Comparison of ENCODE assay signal across 27 cellular contexts in the genomic region with DNA sequence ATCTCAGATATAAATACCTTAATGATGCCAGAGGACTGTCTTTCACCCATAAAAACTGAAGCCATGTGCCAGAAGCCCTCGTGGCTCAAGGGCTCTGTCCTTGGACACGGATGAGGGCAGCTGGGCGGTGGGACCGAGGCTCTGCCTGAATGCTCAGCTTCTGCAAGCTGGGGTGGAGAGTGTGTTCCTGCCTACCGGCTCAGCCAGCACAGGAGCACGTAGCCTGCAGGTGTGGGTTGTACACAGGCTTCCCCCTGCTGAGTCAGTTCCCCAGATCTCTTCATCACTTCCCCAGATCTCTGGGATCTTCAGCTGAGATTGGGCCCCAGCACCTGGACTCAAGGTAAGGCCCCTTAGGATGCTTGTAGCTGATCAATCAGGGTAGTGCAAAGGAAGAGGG. TPM values are rescaled to one million over a fixed set of nuclear protein-coding genes. Genes with fewer than 3 reads are reported as not detected.
A peak's percentile ranks its signal among the peaks of the same experiment; 100 is the strongest.
DNase-seq lines count a peak whose midpoint lies in the region; ATAC-seq, FAIRE-seq and TF ChIP-seq lines count a peak whose summit lies in the region.
"Had no signal": no experiment of that assay in that cellular context is flagged by ENCODE, and none has a peak within 500 bp of the region (broad histone marks: within the 10 kb centered on the region; RNA-seq: fewer than 3 reads in every experiment).

No MANE protein-coding gene starts in this region.

- H3K4me3 Mint-ChIP-seq in activated CD4-positive, alpha-beta T cell treated with anti-CD3 and anti-CD28 coated beads for 36 hours, result no peak overlapping the region
- no peak overlapping the region for H3K4me3 Mint-ChIP-seq in activated T-helper 17 cell treated with anti-CD3 and anti-CD28 coated beads, Interleukin-2, amount 50 U/mL, for 72 hours
- H3K4me3 Mint-ChIP-seq: activated CD4-positive, alpha-beta T cell treated with anti-CD3 and anti-CD28 coated beads, Interleukin-2, amount 10 ng/mL, durations not matched to agents 24 days and 14 days; activated CD8-positive, alpha-beta memory T cell treated with anti-CD3 and anti-CD28 coated beads, Interleukin-2, amount 10 ng/mL, durations not matched to agents 7 days and 5 days; CD4-positive, CD25-positive, alpha-beta regulatory T cell; stimulated activated naive CD8-positive, alpha-beta T cell treated with anti-CD3 and anti-CD28 coated beads, Interleukin-15, amount 100 ng/mL, for 72 hours; T-helper 2 cell treated with Interferon-gamma antibody and Interleukin-4, amounts not matched to agents 5 μg/mL and 100 μg/mL, for 36 hours had no signal

- no peaks in the 10 kb centered on the region for H3K27me3 ChIP-seq in smooth muscle cell (ENCODE audit: low read depth)
- peaks cover 6% of the 10 kb centered on the region for H3K27me3 ChIP-seq in gastroesophageal sphincter
- no peaks in the 10 kb centered on the region for H3K27me3 ChIP-seq in esophagus muscularis mucosa
- H3K27me3 ChIP-seq: tibial artery had no signal

- no peaks in the 10 kb centered on the region for H4K20me1 ChIP-seq in smooth muscle cell (ENCODE audit: low read depth)

- H3K9ac ChIP-seq in kidney (ENCODE audit: low read length in 2 of 2) (peak overlapping the region in 1 of 2 donors; percentile 17), smooth muscle cell (ENCODE audit: low read depth) (no peak overlapping the region)

- H3K27ac ChIP-seq in kidney (ENCODE audit: low read depth in 2 of 2, low read length in 2 of 2), result peak overlapping the region; percentile 44 to 76
- no peak overlapping the region for H3K27ac ChIP-seq in smooth muscle cell (ENCODE audit: low read depth)
- no peak overlapping the region for H3K27ac ChIP-seq in gastroesophageal sphincter
- H3K27ac ChIP-seq in esophagus muscularis mucosa (replicated peaks in 1 of 4), result no peak overlapping the region
- H3K27ac ChIP-seq: dorsolateral prefrontal cortex, tibial artery had no signal

- no peaks in the 10 kb centered on the region for H3K79me2 ChIP-seq in smooth muscle cell (ENCODE audit: low read depth)

- TF ChIP-seq EP300 in gastroesophageal sphincter (IDR thresholded peaks at IDR 0.05), result no peak
- no peak for TF ChIP-seq EP300 in esophagus muscularis mucosa (IDR thresholded peaks at IDR 0.05)

- TF ChIP-seq CTCF in kidney (IDR thresholded peaks at IDR 0.05; ENCODE audit: borderline replicate concordance, extremely low read depth, insufficient read depth) (no peak), smooth muscle cell (IDR thresholded peaks at IDR 0.05; ENCODE audit: borderline replicate concordance, insufficient read depth, poor library complexity, severe bottlenecking) (no peak), gastroesophageal sphincter (IDR thresholded peaks at IDR 0.05) (no peak), esophagus muscularis mucosa (IDR thresholded peaks at IDR 0.05) (no peak)

- H3K4me3 ChIP-seq in kidney (ENCODE audit: low read length in 2 of 2) (peak overlapping the region; percentile 4 to 35), smooth muscle cell (no peak overlapping the region), gastroesophageal sphincter (no peak overlapping the region), esophagus muscularis mucosa (no peak overlapping the region)
- H3K4me3 ChIP-seq: dorsolateral prefrontal cortex, tibial artery had no signal

- no peaks in the 10 kb centered on the region for H3K9me3 Mint-ChIP-seq in activated CD4-positive, alpha-beta T cell treated with anti-CD3 and anti-CD28 coated beads for 36 hours (ENCODE audit: low read depth)
- peaks cover 5% of the 10 kb centered on the region for H3K9me3 Mint-ChIP-seq in activated T-helper 17 cell treated with anti-CD3 and anti-CD28 coated beads, Interleukin-2, amount 50 U/mL, for 72 hours
- H3K9me3 Mint-ChIP-seq: stimulated activated naive CD8-positive, alpha-beta T cell treated with anti-CD3 and anti-CD28 coated beads, Interleukin-15, amount 100 ng/mL, for 72 hours; T-helper 2 cell treated with Interferon-gamma antibody and Interleukin-4, amounts not matched to agents 5 μg/mL and 100 μg/mL, for 36 hours had no signal

- no peaks in the 10 kb centered on the region for H3K27me3 Mint-ChIP-seq in activated CD4-positive, alpha-beta T cell treated with anti-CD3 and anti-CD28 coated beads for 36 hours
- peaks cover 8% of the 10 kb centered on the region for H3K27me3 Mint-ChIP-seq in activated T-helper 17 cell treated with anti-CD3 and anti-CD28 coated beads, Interleukin-2, amount 50 U/mL, for 72 hours

- H3K36me3 ChIP-seq in kidney (ENCODE audit: control insufficient read depth in 1 of 2, insufficient read depth in 2 of 2, low read length in 2 of 2), result peaks cover 0 to 9% of the 10 kb centered on the region in 2 donors
- H3K36me3 ChIP-seq in smooth muscle cell (ENCODE audit: low read depth), result no peaks in the 10 kb centered on the region
- no peaks in the 10 kb centered on the region for H3K36me3 ChIP-seq in gastroesophageal sphincter
- no peaks in the 10 kb centered on the region for H3K36me3 ChIP-seq in esophagus muscularis mucosa
- H3K36me3 ChIP-seq: tibial artery had no signal

- H3K9me3 ChIP-seq in kidney (ENCODE audit: control insufficient read depth in 1 of 2, low read length in 2 of 2) (no peaks in the 10 kb centered on the region), smooth muscle cell (replicated peaks; ENCODE audit: low read depth) (no peaks in the 10 kb centered on the region), gastroesophageal sphincter (no peaks in the 10 kb centered on the region), esophagus muscularis mucosa (no peaks in the 10 kb centered on the region)
- H3K9me3 ChIP-seq: tibial artery had no signal

- intact Hi-C loops in activated CD4-positive, alpha-beta T cell treated with anti-CD3 and anti-CD28 coated beads for 36 hours (cut with DNase I, micrococcal nuclease), result no loop called here
- intact Hi-C loops in kidney (cut with DNase I) (no loop called here), esophagus muscularis mucosa (cut with DNase I) (no loop called here)

- POLR2A ChIA-PET in activated CD4-positive, alpha-beta T cell treated with anti-CD3 and anti-CD28 coated beads for 36 hours (lab: Charles Lee), result no interaction called here

- H3K4me2 ChIP-seq in smooth muscle cell, result peak overlapping the region; percentile 37

- H3K36me3 Mint-ChIP-seq in activated CD4-positive, alpha-beta T cell treated with anti-CD3 and anti-CD28 coated beads for 36 hours (ENCODE audit: low read depth), result no peaks in the 10 kb centered on the region
- H3K36me3 Mint-ChIP-seq in activated T-helper 17 cell treated with anti-CD3 and anti-CD28 coated beads, Interleukin-2, amount 50 U/mL, for 72 hours (ENCODE audit: low read depth), result no peaks in the 10 kb centered on the region
- H3K36me3 Mint-ChIP-seq: activated CD8-positive, alpha-beta memory T cell treated with anti-CD3 and anti-CD28 coated beads, Interleukin-2, amount 10 ng/mL, durations not matched to agents 7 days and 5 days; CD4-positive, CD25-positive, alpha-beta regulatory T cell had no signal

- no peak for FAIRE-seq in kidney (lab: Jason Lieb, UNC)
- FAIRE-seq: GM12892, H54 had no signal

- H3K4me1 ChIP-seq in kidney (ENCODE audit: control insufficient read depth in 1 of 2, insufficient read depth in 1 of 2, low read depth in 1 of 2, low read length in 2 of 2) (peaks cover 16 to 22% of the 10 kb centered on the region in 2 donors), smooth muscle cell (ENCODE audit: low read depth) (peaks cover 23% of the 10 kb centered on the region), gastroesophageal sphincter (no peaks in the 10 kb centered on the region), esophagus muscularis mucosa (no peaks in the 10 kb centered on the region)

- WGBS in smooth muscle cell (ENCODE audit: low lambda C conversion rate), result 56% methylated on average over 6 of the region's 6 CpGs
- WGBS in gastroesophageal sphincter (ENCODE audit: low coverage in 1 of 2), 2 donors, result no CpG with 5 or more reads among the region's 6 CpGs
- WGBS in esophagus muscularis mucosa, result 77% methylated on average over 6 of the region's 6 CpGs

- CTCF ChIA-PET in activated CD4-positive, alpha-beta T cell treated with anti-CD3 and anti-CD28 coated beads for 36 hours (lab: Charles Lee), result interaction anchor here (0.9 to 1.0 kb wide), 2 partner anchors 13 to 20 kb away, joined by 3 to 4 read pairs; no protein-coding TSS in a partner anchor

- DNase-seq in activated CD4-positive, alpha-beta T cell treated with anti-CD3 and anti-CD28 coated beads for 36 hours, result peak; percentile 18
- no peak for DNase-seq in activated CD4-positive, alpha-beta T cell treated with anti-CD3 and anti-CD28 coated beads for 4 hours
- DNase-seq in kidney (peak; percentile 84), smooth muscle cell (lab: John Stamatoyannopoulos, UW; ENCODE audit: unreplicated experiment) (no peak), esophagus muscularis mucosa (ENCODE audit: extremely low spot score) (no peak)
- DNase-seq: activated CD4-positive, alpha-beta T cell treated with anti-CD3 and anti-CD28 coated beads, Interleukin-2, amount 10 ng/mL, durations not matched to agents 24 days and 14 days; activated CD8-positive, alpha-beta memory T cell treated with anti-CD3 and anti-CD28 coated beads, Interleukin-2, amount 10 ng/mL, durations not matched to agents 7 days and 5 days; activated naive CD4-positive, alpha-beta T cell; activated T-cell treated with anti-CD3 and anti-CD28 coated beads, Interleukin-2, amount 50 U/mL, for 48 hours; CD4-positive, CD25-positive, alpha-beta regulatory T cell; dorsolateral prefrontal cortex; EL; head of caudate nucleus; NCI-H1417 treated with DMSO at 0.1 percent for 48 hours; NCI-H2081 treated with DMSO at 0.1 percent for 48 hours; NCI-H226; NCI-H82; OCI-M1; SHP77; stimulated activated naive CD8-positive, alpha-beta T cell treated with anti-CD3 and anti-CD28 coated beads, Interleukin-15, amount 100 ng/mL, for 72 hours; tibial artery had no signal

- H3F3A ChIP-seq in smooth muscle cell (ENCODE audit: low read depth), result peaks cover 5% of the 10 kb centered on the region

- peaks cover 32% of the 10 kb centered on the region for H3K4me1 Mint-ChIP-seq in activated CD4-positive, alpha-beta T cell treated with anti-CD3 and anti-CD28 coated beads for 36 hours
- H3K4me1 Mint-ChIP-seq in activated T-helper 17 cell treated with anti-CD3 and anti-CD28 coated beads, Interleukin-2, amount 50 U/mL, for 72 hours, result peaks cover under 1% of the 10 kb centered on the region
- H3K4me1 Mint-ChIP-seq: activated CD8-positive, alpha-beta memory T cell treated with anti-CD3 and anti-CD28 coated beads, Interleukin-2, amount 10 ng/mL, durations not matched to agents 7 days and 5 days; CD4-positive, CD25-positive, alpha-beta regulatory T cell had no signal

- H3K27ac Mint-ChIP-seq in activated CD4-positive, alpha-beta T cell treated with anti-CD3 and anti-CD28 coated beads for 36 hours, result no peak overlapping the region
- H3K27ac Mint-ChIP-seq in activated T-helper 17 cell treated with anti-CD3 and anti-CD28 coated beads, Interleukin-2, amount 50 U/mL, for 72 hours, result no peak overlapping the region
- H3K27ac Mint-ChIP-seq: activated CD4-positive, alpha-beta T cell treated with anti-CD3 and anti-CD28 coated beads, Interleukin-2, amount 10 ng/mL, durations not matched to agents 24 days and 14 days; activated CD8-positive, alpha-beta memory T cell treated with anti-CD3 and anti-CD28 coated beads, Interleukin-2, amount 10 ng/mL, durations not matched to agents 7 days and 5 days; CD4-positive, CD25-positive, alpha-beta regulatory T cell; stimulated activated naive CD8-positive, alpha-beta T cell treated with anti-CD3 and anti-CD28 coated beads, Interleukin-15, amount 100 ng/mL, for 72 hours; T-helper 2 cell treated with Interferon-gamma antibody and Interleukin-4, amounts not matched to agents 5 μg/mL and 100 μg/mL, for 36 hours had no signal

- no peak for ATAC-seq in activated CD4-positive, alpha-beta T cell treated with anti-CD3 and anti-CD28 coated beads for 36 hours
- peak; percentile 38 for ATAC-seq in activated T-helper 17 cell treated with anti-CD3 and anti-CD28 coated beads, Interleukin-2, amount 50 U/mL, for 72 hours (replicated peaks)
- ATAC-seq in HG02571 (IDR thresholded peaks at IDR 0.05; ENCODE audit: unreplicated experiment) (no peak), gastroesophageal sphincter (no peak)
- ATAC-seq: activated CD8-positive, alpha-beta memory T cell treated with anti-CD3 and anti-CD28 coated beads, Interleukin-2, amount 10 ng/mL, durations not matched to agents 7 days and 5 days; stimulated activated naive CD8-positive, alpha-beta T cell treated with anti-CD3 and anti-CD28 coated beads, Interleukin-15, amount 100 ng/mL, for 72 hours had no signal

- H2AFZ ChIP-seq in smooth muscle cell (ENCODE audit: low read depth), result no peak overlapping the region

- no peak for TF ChIP-seq POLR2A in gastroesophageal sphincter (IDR thresholded peaks at IDR 0.05)
- no peak for TF ChIP-seq POLR2A in esophagus muscularis mucosa (IDR thresholded peaks at IDR 0.05; ENCODE audit: low read depth)

RNA-seq across cellular contexts. Expression of a gene that starts 15.4 kb away (rescaled TPM):
- under 1 TPM; 0.12 to 0.14 TPM for total RNA-seq in activated CD4-positive, alpha-beta T cell treated with anti-CD3 and anti-CD28 coated beads for 36 hours
- total RNA-seq in activated T-helper 17 cell treated with anti-CD3 and anti-CD28 coated beads, Interleukin-2, amount 50 U/mL, for 72 hours, result under 1 TPM; 0.09 to 0.69 TPM
- total RNA-seq in kidney (142 TPM), smooth muscle cell (14.7 and 21.9 TPM in 2 replicates), gastroesophageal sphincter (1 to 10 TPM in 1 of 4 donors, under 1 TPM in 2, not detected in 1; 0.31 to 1.1 (median 0.81) TPM), esophagus muscularis mucosa (1 to 10 TPM in 2 of 4 donors, not detected in 2; 1.2 to 1.6 TPM)
- polyA plus RNA-seq in kidney (ENCODE audit: insufficient read depth, low read depth, low replicate concordance) (102 TPM), smooth muscle cell (4.2 and 12.9 TPM in 2 replicates)
- total RNA-seq: activated CD8-positive, alpha-beta memory T cell treated with anti-CD3 and anti-CD28 coated beads, Interleukin-2, amount 10 ng/mL, durations not matched to agents 7 days and 5 days had no signal
- polyA plus RNA-seq: CD4-positive, CD25-positive, alpha-beta regulatory T cell had no signal

Comparison
In these comparisons a context has a peak if more than half of its experiments do, and no peak if none do; other contexts are left out.
1. DNase-seq: peak in activated CD4-positive, alpha-beta T cell treated with anti-CD3 and anti-CD28 coated beads for 36 hours (single experiment) and kidney (single experiment); none in activated CD4-positive, alpha-beta T cell treated with anti-CD3 and anti-CD28 coated beads for 4 hours (0 of 2), smooth muscle cell (single experiment) and esophagus muscularis mucosa (single experiment).
2. H3K27ac ChIP-seq: peak in kidney (2 of 2); none in smooth muscle cell (single experiment), gastroesophageal sphincter (0 of 4) and esophagus muscularis mucosa (0 of 4).
3. H3K4me3 ChIP-seq: peak in kidney (2 of 2); none in smooth muscle cell (single experiment), gastroesophageal sphincter (0 of 2) and esophagus muscularis mucosa (0 of 4).